ENCODE assay signal across 8 cellular contexts in genomic region chr11:110712643-110713468, GRCh38. TPM values are rescaled to one million over a fixed set of nuclear protein-coding genes. Genes with fewer than 3 reads are reported as not detected.
A peak's percentile ranks its signal among the peaks of the same experiment; 100 is the strongest.
DNase-seq lines count a peak whose midpoint lies in the region; ATAC-seq and TF ChIP-seq lines count a peak whose summit lies in the region.

No MANE protein-coding gene starts in this region.

- H3K4me3 Mint-ChIP-seq in activated T-helper 1 cell treated with anti-CD3 and anti-CD28 coated beads, Interleukin-12 subunit alpha, Interleukin-12 subunit beta, Interleukin-2, Interleukin-4 antibody, amounts not matched to agents 30 ng/mL and 10 ng/mL and 1 ng/mL, durations not matched to agents 14 hours and 24 hours and 36 hours, result peak overlapping the region; percentile 23

- peaks cover 88% of the 10 kb centered on the region for H3K27me3 ChIP-seq in cardiac muscle cell

- H3K36me3 ChIP-seq in cardiac muscle cell, result no peaks in the 10 kb centered on the region

- no peak overlapping the region for H3K27ac Mint-ChIP-seq in activated T-helper 1 cell treated with anti-CD3 and anti-CD28 coated beads, Interleukin-12 subunit alpha, Interleukin-12 subunit beta, Interleukin-2, Interleukin-4 antibody, amounts not matched to agents 30 ng/mL and 10 ng/mL and 1 ng/mL, durations not matched to agents 14 hours and 24 hours and 36 hours

- intact Hi-C loops in activated T-helper 1 cell treated with anti-CD3 and anti-CD28 coated beads, Interleukin-12 subunit alpha, Interleukin-12 subunit beta, Interleukin-2, Interleukin-4 antibody, amounts not matched to agents 30 ng/mL and 10 ng/mL and 1 ng/mL, durations not matched to agents 14 hours and 24 hours and 36 hours (cut with micrococcal nuclease), result loop anchor here (5.0 kb wide), 2 partner anchors 261 to 519 kb away; no protein-coding TSS in a partner anchor

- peaks cover 8% of the 10 kb centered on the region for H3K4me1 ChIP-seq in cardiac muscle cell (ENCODE audit: low read depth)

- peaks cover 50% of the 10 kb centered on the region for H3K27me3 Mint-ChIP-seq in activated T-helper 1 cell treated with anti-CD3 and anti-CD28 coated beads, Interleukin-12 subunit alpha, Interleukin-12 subunit beta, Interleukin-2, Interleukin-4 antibody, amounts not matched to agents 30 ng/mL and 10 ng/mL and 1 ng/mL, durations not matched to agents 14 hours and 24 hours and 36 hours (ENCODE audit: insufficient read depth)

- peaks cover 2% of the 10 kb centered on the region for H3K36me3 Mint-ChIP-seq in activated T-helper 1 cell treated with anti-CD3 and anti-CD28 coated beads, Interleukin-12 subunit alpha, Interleukin-12 subunit beta, Interleukin-2, Interleukin-4 antibody, amounts not matched to agents 30 ng/mL and 10 ng/mL and 1 ng/mL, durations not matched to agents 14 hours and 24 hours and 36 hours (ENCODE audit: low read depth)

- H3K4me1 Mint-ChIP-seq in activated T-helper 1 cell treated with anti-CD3 and anti-CD28 coated beads, Interleukin-12 subunit alpha, Interleukin-12 subunit beta, Interleukin-2, Interleukin-4 antibody, amounts not matched to agents 30 ng/mL and 10 ng/mL and 1 ng/mL, durations not matched to agents 14 hours and 24 hours and 36 hours (ENCODE audit: low read depth), result peaks cover 13% of the 10 kb centered on the region

- no peaks in the 10 kb centered on the region for H3K9me3 Mint-ChIP-seq in activated T-helper 1 cell treated with anti-CD3 and anti-CD28 coated beads, Interleukin-12 subunit alpha, Interleukin-12 subunit beta, Interleukin-2, Interleukin-4 antibody, amounts not matched to agents 30 ng/mL and 10 ng/mL and 1 ng/mL, durations not matched to agents 14 hours and 24 hours and 36 hours

- H3K4me3 ChIP-seq in Jurkat, Clone E6-1 (ENCODE audit: low read length), result peak overlapping the region; percentile 27
- H3K4me3 ChIP-seq in cardiac muscle cell, result peak overlapping the region; percentile 39

- peak; percentile 17 for ATAC-seq in GM21381 (IDR thresholded peaks at IDR 0.05; ENCODE audit: unreplicated experiment)
- peak; percentile 33 for ATAC-seq in omental fat pad (ENCODE audit: low FRiP score)
- ATAC-seq in HG03139 (IDR thresholded peaks at IDR 0.05; ENCODE audit: unreplicated experiment), result no peak

- H3K27ac ChIP-seq in cardiac muscle cell, result no peak overlapping the region

- H3K9me3 ChIP-seq in cardiac muscle cell (ENCODE audit: low read depth), result no peaks in the 10 kb centered on the region

- DNase-seq in CMK (ENCODE audit: low read depth) (peak; percentile 8), cardiac muscle cell (ENCODE audit: low read depth in 1 of 2, low spot score in 1 of 2) (peak; percentile 28 to 74), omental fat pad (ENCODE audit: low spot score) (peak; percentile 23), HuH-7 (ENCODE audit: low spot score) (no peak)
- no peak for DNase-seq in Jurkat, Clone E6-1 (ENCODE audit: low read depth, low spot score)
- DNase-seq in activated T-helper 1 cell treated with anti-CD3 and anti-CD28 coated beads, Interleukin-12 subunit alpha, Interleukin-12 subunit beta, Interleukin-2, Interleukin-4 antibody, amounts not matched to agents 30 ng/mL and 10 ng/mL and 1 ng/mL, durations not matched to agents 14 hours and 24 hours and 36 hours (ENCODE audit: low spot score), result no peak

- TF ChIP-seq CTCF in cardiac muscle cell (IDR thresholded peaks at IDR 0.05; ENCODE audit: low read depth, low read length) (peak; percentile 38), omental fat pad (IDR thresholded peaks at IDR 0.05) (no peak)

RNA-seq across cellular contexts. Expression of gene ARHGAP20, which starts 0.6 kb away (rescaled TPM):
- polyA plus RNA-seq in Jurkat, Clone E6-1 (2012; ENCODE audit: insufficient read depth, insufficient read length), result 0.73 TPM
- total RNA-seq in activated T-helper 1 cell treated with anti-CD3 and anti-CD28 coated beads, Interleukin-12 subunit alpha, Interleukin-12 subunit beta, Interleukin-2, Interleukin-4 antibody, amounts not matched to agents 30 ng/mL and 10 ng/mL and 1 ng/mL, durations not matched to agents 14 hours and 24 hours and 36 hours, result not detected in 2 replicates
- total RNA-seq in cardiac muscle cell (0.30 and 0.53 TPM in 2 replicates), omental fat pad (10 to 100 TPM; 10.8 to 29.1 (median 16.6) TPM)
- 0.35 and 0.49 TPM in 2 replicates for polyA plus RNA-seq in cardiac muscle cell

Comparison
In these comparisons a context has a peak if more than half of its experiments do, and no peak if none do; other contexts are left out.
1. DNase-seq: peak in CMK (single experiment), cardiac muscle cell (2 of 2) and omental fat pad (single experiment); none in Jurkat, Clone E6-1 (single experiment), activated T-helper 1 cell treated with anti-CD3 and anti-CD28 coated beads, Interleukin-12 subunit alpha, Interleukin-12 subunit beta, Interleukin-2, Interleukin-4 antibody, amounts not matched to agents 30 ng/mL and 10 ng/mL and 1 ng/mL, durations not matched to agents 14 hours and 24 hours and 36 hours (single experiment) and HuH-7 (single experiment).